In genomic region chr7:19708397-19709248, GRCh38 we compare ENCODE assay signal across 8 cellular contexts. TPM values are rescaled to one million over a fixed set of nuclear protein-coding genes. Genes with fewer than 3 reads are reported as not detected.
A peak's percentile ranks its signal among the peaks of the same experiment; 100 is the strongest.
DNase-seq lines count a peak whose midpoint lies in the region; ATAC-seq and TF ChIP-seq lines count a peak whose summit lies in the region.

A gene with protein sequence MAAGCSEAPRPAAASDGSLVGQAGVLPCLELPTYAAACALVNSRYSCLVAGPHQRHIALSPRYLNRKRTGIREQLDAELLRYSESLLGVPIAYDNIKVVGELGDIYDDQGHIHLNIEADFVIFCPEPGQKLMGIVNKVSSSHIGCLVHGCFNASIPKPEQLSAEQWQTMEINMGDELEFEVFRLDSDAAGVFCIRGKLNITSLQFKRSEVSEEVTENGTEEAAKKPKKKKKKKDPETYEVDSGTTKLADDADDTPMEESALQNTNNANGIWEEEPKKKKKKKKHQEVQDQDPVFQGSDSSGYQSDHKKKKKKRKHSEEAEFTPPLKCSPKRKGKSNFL (minus strand): TSS chr7:19709037. CDS start chr7:19709016, 21 bp downstream.

- peak within 1 kb of the TSS; percentile 83 for H2AFZ ChIP-seq in trophoblast cell (ENCODE audit: insufficient read depth, low read length, poor library complexity)

- intact Hi-C loops in cardiac septum (cut with DNase I), result no loop called here
- intact Hi-C loops in transverse colon (cut with DNase I; ENCODE audit: low total_unique reads), result no loop called here

- H3K27ac ChIP-seq in trophoblast cell (ENCODE audit: low read depth, low read length), result no peak within 1 kb of the TSS
- H3K27ac ChIP-seq in transverse colon, result peak within 1 kb of the TSS; percentile 77 to 83 (median 82)

- H3K79me2 ChIP-seq in trophoblast cell (ENCODE audit: control insufficient read depth, insufficient read depth, low read length, poor library complexity), result no peaks in the 10 kb centered on the region

- no peaks in the 10 kb centered on the region for H3K36me3 ChIP-seq in trophoblast cell (ENCODE audit: control insufficient read depth in 1 of 2, insufficient read depth in 2 of 2, low read length in 2 of 2)
- H3K36me3 ChIP-seq in transverse colon, result no peaks in the 10 kb centered on the region

- peak within 1 kb of the TSS; percentile 95 for H3K4me3 Mint-ChIP-seq in activated naive CD8-positive, alpha-beta T cell treated with anti-CD3 and anti-CD28 coated beads, Interleukin-2, amount 50 U/mL, for 24 hours

- H3K23ac ChIP-seq in trophoblast cell (ENCODE audit: low read length), result no peak within 1 kb of the TSS

- H4K12ac ChIP-seq in trophoblast cell (ENCODE audit: low read depth, low read length), result peak within 1 kb of the TSS; percentile 50

- H3K27me3 Mint-ChIP-seq in activated naive CD8-positive, alpha-beta T cell treated with anti-CD3 and anti-CD28 coated beads, Interleukin-2, amount 50 U/mL, for 24 hours, result no peaks in the 10 kb centered on the region

- no peaks in the 10 kb centered on the region for H3K79me1 ChIP-seq in trophoblast cell (ENCODE audit: low read length)

- no peaks in the 10 kb centered on the region for H3K4me1 ChIP-seq in trophoblast cell (ENCODE audit: control insufficient read depth in 1 of 2, insufficient read depth in 2 of 2, low read length in 2 of 2)
- peaks cover 5 to 20% (median 14%) of the 10 kb centered on the region in 4 donors for H3K4me1 ChIP-seq in transverse colon

- peak; percentile 83 for TF ChIP-seq POLR2A in transverse colon (IDR thresholded peaks at IDR 0.05)

- H2AK5ac ChIP-seq in trophoblast cell (ENCODE audit: low read length), result no peak within 1 kb of the TSS

- peak within 1 kb of the TSS; percentile 84 for H3K4me3 ChIP-seq in GM12875 (ENCODE audit: low read depth, low read length)
- peak within 1 kb of the TSS; percentile 100 for H3K4me3 ChIP-seq in trophoblast cell (ENCODE audit: low read depth, low read length)
- H3K4me3 ChIP-seq in transverse colon, result peak within 1 kb of the TSS; percentile 73 to 90 (median 80)

- TF ChIP-seq CTCF in GM12875 (IDR thresholded peaks at IDR 0.05; ENCODE audit: borderline replicate concordance, insufficient read depth, low read depth, low read length) (peak; percentile 89), transverse colon (IDR thresholded peaks at IDR 0.05) (peak; percentile 85 to 89 (median 88))

- peak within 1 kb of the TSS; percentile 55 for H3K4ac ChIP-seq in trophoblast cell (ENCODE audit: low read depth, low read length)

- ATAC-seq in HG02798 (IDR thresholded peaks at IDR 0.05; ENCODE audit: poor library complexity, unreplicated experiment), result peak; percentile 99
- peak; percentile 97 for ATAC-seq in activated naive CD8-positive, alpha-beta T cell treated with anti-CD3 and anti-CD28 coated beads, Interleukin-2, amount 50 U/mL, for 24 hours

- peaks cover 43% of the 10 kb centered on the region for H3K4me1 Mint-ChIP-seq in activated naive CD8-positive, alpha-beta T cell treated with anti-CD3 and anti-CD28 coated beads, Interleukin-2, amount 50 U/mL, for 24 hours

- no peak within 1 kb of the TSS for H4K91ac ChIP-seq in trophoblast cell (ENCODE audit: low read depth, low read length)

- peak within 1 kb of the TSS; percentile 85 for H4K8ac ChIP-seq in trophoblast cell (ENCODE audit: low read depth, low read length)

- H2BK12ac ChIP-seq in trophoblast cell (ENCODE audit: low read length), result no peak within 1 kb of the TSS

- H2BK120ac ChIP-seq in trophoblast cell (ENCODE audit: insufficient read depth, low read length, poor library complexity), result no peak within 1 kb of the TSS

- H3K27me3 ChIP-seq in trophoblast cell (ENCODE audit: insufficient read depth, low read length) (no peaks in the 10 kb centered on the region), transverse colon (no peaks in the 10 kb centered on the region)

- peaks cover 8% of the 10 kb centered on the region for H3K36me3 Mint-ChIP-seq in activated naive CD8-positive, alpha-beta T cell treated with anti-CD3 and anti-CD28 coated beads, Interleukin-2, amount 50 U/mL, for 24 hours (ENCODE audit: low read depth)

- peak within 1 kb of the TSS; percentile 76 for H3K4me2 ChIP-seq in trophoblast cell (ENCODE audit: low read length)

- H2BK5ac ChIP-seq in trophoblast cell (ENCODE audit: low read depth, low read length, poor library complexity), result no peak within 1 kb of the TSS

- H3K9me3 ChIP-seq in trophoblast cell (ENCODE audit: insufficient read depth, low read depth, low read length) (no peaks in the 10 kb centered on the region), transverse colon (no peaks in the 10 kb centered on the region)

- in situ Hi-C loops in transverse colon (cut with MboI; ENCODE audit: low pct_ligation_motif_present in 1 of 4, low pct_unique_long_range_greater_than_20kb in 1 of 4, low sequenced_read_pairs in 3 of 4), result loop anchor here in 1 of 4 donors (25.0 kb wide), 1 partner anchor 604 kb away; no protein-coding TSS in a partner anchor

- WGBS in trophoblast cell (ENCODE audit: extremely low coverage, insufficient coverage, insufficient read length), result no CpG with 5 or more reads among the region's 56 CpGs
- 0% methylated on average over 4 to 44 of the region's 56 CpGs for WGBS in transverse colon (ENCODE audit: low coverage in 1 of 2), 2 donors

- peak within 1 kb of the TSS; percentile 16 for H3K18ac ChIP-seq in trophoblast cell (ENCODE audit: low read length)

- no peaks in the 10 kb centered on the region for H3K9me3 Mint-ChIP-seq in activated naive CD8-positive, alpha-beta T cell treated with anti-CD3 and anti-CD28 coated beads, Interleukin-2, amount 50 U/mL, for 24 hours

- H3K9ac ChIP-seq in trophoblast cell (ENCODE audit: low read length), result peak within 1 kb of the TSS; percentile 94

- peak within 1 kb of the TSS; percentile 93 for H3K27ac Mint-ChIP-seq in activated naive CD8-positive, alpha-beta T cell treated with anti-CD3 and anti-CD28 coated beads, Interleukin-2, amount 50 U/mL, for 24 hours

- DNase-seq in NCI-H1417 treated with DMSO at 0.1 percent for 48 hours (lab: John Stamatoyannopoulos, UW) (peak; percentile 91), SW480 (ENCODE audit: low spot score) (peak; percentile 96), cardiac septum (ENCODE audit: low spot score) (peak; percentile 95), trophoblast cell (peak; percentile 95 to 100), transverse colon (peak; percentile 95)
- peak; percentile 90 for DNase-seq in activated naive CD8-positive, alpha-beta T cell treated with anti-CD3 and anti-CD28 coated beads, Interleukin-2, amount 50 U/mL, for 24 hours

- TF ChIP-seq EP300 in transverse colon (IDR thresholded peaks at IDR 0.05; ENCODE audit: low read depth), result no peak

- H3K14ac ChIP-seq in trophoblast cell (ENCODE audit: low read length), result no peak within 1 kb of the TSS

RNA-seq across cellular contexts. Expression of the gene that starts here (rescaled TPM):
- total RNA-seq in cardiac septum (9.1 TPM), transverse colon (1 to 10 TPM in 3 of 4 donors, under 1 TPM in 1; 0.20 to 7.5 (median 3.7) TPM)
- 8.9 and 9.3 TPM in 2 replicates for polyA plus RNA-seq in trophoblast cell (2013)
